ENCODE assay signal across 23 cellular contexts in the genomic region with DNA sequence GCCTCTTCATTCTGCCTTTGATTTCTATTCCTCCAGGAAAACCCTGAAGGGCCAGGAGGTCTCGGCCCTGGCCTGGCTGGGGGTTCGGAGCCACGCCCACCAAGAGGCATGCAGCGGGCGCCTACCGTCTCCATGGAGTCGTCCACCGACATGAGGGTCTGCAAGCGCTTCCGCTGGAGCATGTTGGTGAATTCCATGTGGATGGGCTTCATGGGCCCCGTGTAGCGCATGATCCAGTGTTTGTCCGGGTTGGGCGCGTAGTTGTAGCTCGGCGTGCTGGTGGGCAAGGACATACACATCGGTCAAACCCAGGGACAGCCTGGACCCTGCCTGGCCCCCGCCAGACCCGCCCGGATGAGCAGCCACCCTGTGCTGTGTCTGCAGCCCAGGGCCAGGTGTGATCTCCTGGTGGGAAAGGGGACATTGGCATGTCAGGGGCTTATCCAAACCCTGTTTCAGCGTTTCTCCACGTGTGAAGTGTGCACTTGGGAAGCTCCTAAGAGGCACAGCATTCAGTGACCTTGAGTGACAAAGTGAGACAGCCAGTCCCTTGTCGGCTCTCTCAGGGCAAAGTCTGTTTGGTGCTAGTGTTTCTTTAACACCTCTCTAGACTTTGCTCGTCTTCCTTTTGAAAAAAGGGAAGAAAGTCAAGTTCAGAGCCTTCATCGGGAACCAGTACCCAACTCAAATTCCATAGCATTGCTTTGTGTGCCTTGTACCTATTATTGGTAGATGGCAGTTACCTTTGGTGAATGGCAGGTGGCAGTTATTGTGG.
"Had no signal": no experiment of that assay in that cellular context is flagged by ENCODE, and none has a peak within 500 bp of the region (broad histone marks: within the 10 kb centered on the region; RNA-seq: fewer than 3 reads in every experiment).

No MANE protein-coding gene starts in this region.

- H3K4me1 ChIP-seq: tibial artery had no signal

- H3K9me3 ChIP-seq: left ventricle myocardium inferior, ovary, suprapubic skin, thoracic aorta, tibial artery, upper lobe of right lung had no signal

- H3K27me3 ChIP-seq: ovary, right atrium auricular region, spleen, suprapubic skin, tibial artery, upper lobe of right lung had no signal

- H3K27ac Mint-ChIP-seq: mesothelial cell of epicardium; naive B cell; progenitor cell of endocrine pancreas; stimulated activated effector memory CD8-positive, alpha-beta T cell treated with anti-CD3 and anti-CD28 coated beads, Interleukin-12 subunit alpha, Interleukin-12 subunit beta, amount 100 ng/mL, for 72 hours; stimulated activated naive CD8-positive, alpha-beta T cell treated with anti-CD3 and anti-CD28 coated beads, Interleukin-15, Interleukin-2, amounts not matched to agents 100 ng/mL and 50 ng/mL, for 24 hours had no signal

- H3K36me3 ChIP-seq: ovary, right atrium auricular region, spleen, thoracic aorta, upper lobe of right lung had no signal

- DNase-seq: islet precursor cell; left ventricle myocardium inferior; mesendoderm; naive B cell; ovary; spleen; stimulated activated CD4-positive, alpha-beta T cell treated with anti-CD3 and anti-CD28 coated beads, Interleukin-4, amount 100 ng/mL, for 24 hours; stimulated activated naive CD4-positive, alpha-beta T cell; tibial artery; trophoblast cell; upper lobe of right lung had no signal

- H3K36me3 Mint-ChIP-seq: stimulated activated effector memory CD8-positive, alpha-beta T cell treated with anti-CD3 and anti-CD28 coated beads, Interleukin-12 subunit alpha, Interleukin-12 subunit beta, amount 100 ng/mL, for 72 hours had no signal

- H3K27me3 Mint-ChIP-seq: progenitor cell of endocrine pancreas; stimulated activated naive CD8-positive, alpha-beta T cell treated with anti-CD3 and anti-CD28 coated beads, Interleukin-15, Interleukin-2, amounts not matched to agents 100 ng/mL and 50 ng/mL, for 24 hours had no signal

- H3K4me3 Mint-ChIP-seq: mesothelial cell of epicardium; naive B cell; nephron; neural crest cell; stimulated activated effector memory CD8-positive, alpha-beta T cell treated with anti-CD3 and anti-CD28 coated beads, Interleukin-12 subunit alpha, Interleukin-12 subunit beta, amount 100 ng/mL, for 72 hours; stimulated activated naive CD8-positive, alpha-beta T cell treated with anti-CD3 and anti-CD28 coated beads, Interleukin-15, Interleukin-2, amounts not matched to agents 100 ng/mL and 50 ng/mL, for 24 hours had no signal

- ATAC-seq: sciatic nerve; stimulated activated effector memory CD8-positive, alpha-beta T cell treated with anti-CD3 and anti-CD28 coated beads, Interleukin-12 subunit alpha, Interleukin-12 subunit beta, amount 100 ng/mL, for 72 hours; upper lobe of right lung had no signal

- H3K4me1 Mint-ChIP-seq: naive B cell; stimulated activated effector memory CD8-positive, alpha-beta T cell treated with anti-CD3 and anti-CD28 coated beads, Interleukin-12 subunit alpha, Interleukin-12 subunit beta, amount 100 ng/mL, for 72 hours had no signal

- H3K9me3 Mint-ChIP-seq: mesothelial cell of epicardium; nephron; neural crest cell; stimulated activated effector memory CD8-positive, alpha-beta T cell treated with anti-CD3 and anti-CD28 coated beads, Interleukin-12 subunit alpha, Interleukin-12 subunit beta, amount 100 ng/mL, for 72 hours; stimulated activated naive CD8-positive, alpha-beta T cell treated with anti-CD3 and anti-CD28 coated beads, Interleukin-15, Interleukin-2, amounts not matched to agents 100 ng/mL and 50 ng/mL, for 24 hours had no signal

- H3K4me3 ChIP-seq: left ventricle myocardium inferior, lung, ovary, right atrium auricular region, skin epidermis, spleen, suprapubic skin, thoracic aorta, tibial artery, upper lobe of right lung had no signal

- H3K27ac ChIP-seq: left ventricle myocardium inferior, ovary, right atrium auricular region, skin epidermis, spleen, suprapubic skin, thoracic aorta, tibial artery, upper lobe of right lung had no signal
